Comparison of ENCODE assay signal across 26 cellular contexts in the genomic region with DNA sequence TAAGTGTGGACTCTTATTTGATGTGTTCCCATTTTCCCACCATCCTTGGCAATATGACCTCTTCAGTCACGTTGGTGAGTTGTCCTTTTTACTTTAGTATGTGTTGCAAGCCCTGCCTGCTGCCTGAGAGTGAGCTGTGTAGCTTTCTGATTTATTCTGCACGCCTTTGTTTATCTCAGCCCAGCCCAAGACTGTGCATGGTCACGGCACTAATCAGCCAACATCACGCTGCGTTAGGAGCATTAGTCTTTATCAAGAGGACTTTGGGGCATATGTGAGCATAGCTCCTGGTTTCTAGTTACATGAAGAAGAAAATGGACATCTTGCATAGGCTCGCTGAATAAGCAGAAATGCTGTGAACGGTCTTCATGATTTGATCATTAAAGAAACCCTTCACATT. TPM values are rescaled to one million over a fixed set of nuclear protein-coding genes. Genes with fewer than 3 reads are reported as not detected.
"Had no signal": no experiment of that assay in that cellular context is flagged by ENCODE, and none has a peak within 500 bp of the region (broad histone marks: within the 10 kb centered on the region; RNA-seq: fewer than 3 reads in every experiment).

No MANE protein-coding gene starts in this region.

- FAIRE-seq: bronchial epithelial cell had no signal

- H3K36me3 ChIP-seq: adrenal gland, WERI-Rb-1 had no signal

- H3K4me2 ChIP-seq: SK-N-SH had no signal

- H3K27me3 ChIP-seq: adrenal gland, ascending aorta, body of pancreas had no signal

- H3K9ac ChIP-seq: SK-N-SH had no signal

- DNase-seq: activated CD4-positive, alpha-beta T cell treated with anti-CD3 and anti-CD28 coated beads for 4 hours; activated CD8-positive, alpha-beta memory T cell treated with anti-CD3 and anti-CD28 coated beads, Interleukin-2, amount 50 U/mL, for 4 hours; activated CD8-positive, alpha-beta T cell treated with anti-CD3 and anti-CD28 coated beads for 36 hours; activated naive CD4-positive, alpha-beta T cell treated with anti-CD3 and anti-CD28 coated beads, Interleukin-2, amount 50 U/mL, for 16 hours; activated naive CD8-positive, alpha-beta T cell treated with anti-CD3 and anti-CD28 coated beads, Interleukin-2, amount 10 ng/mL, durations not matched to agents 7 days and 5 days; adrenal gland; body of pancreas; central memory CD4-positive, alpha-beta T cell; Kasumi-1; KBM-7; NCI-H146; NCI-H1930; NCI-H345; NCI-H510A; NCI-H526 treated with DMSO at 0.1 percent for 48 hours; NCI-H82; RPMI8226; SK-N-SH; T-helper 1 cell; WERI-Rb-1 had no signal

- ATAC-seq: activated CD4-positive, CD25-positive, alpha-beta regulatory T cell treated with anti-CD3 and anti-CD28 coated beads, Interleukin-2, amount 50 U/mL, for 24 hours; activated CD8-positive, alpha-beta T cell treated with anti-CD3 and anti-CD28 coated beads for 36 hours; body of pancreas; Panc1; Right ventricle myocardium inferior had no signal

- H3K4me1 ChIP-seq: adrenal gland, ascending aorta had no signal

- H3K27ac ChIP-seq: adrenal gland, ascending aorta, WERI-Rb-1 had no signal

- H3K4me3 ChIP-seq: adrenal gland, ascending aorta, body of pancreas had no signal

- H3K9me3 ChIP-seq: adrenal gland, ascending aorta, body of pancreas, SK-N-SH had no signal

RNA-seq across cellular contexts. Expression of a gene that starts 6.1 kb away (rescaled TPM):
- total RNA-seq: activated CD8-positive, alpha-beta T cell treated with anti-CD3 and anti-CD28 coated beads for 36 hours; activated naive CD8-positive, alpha-beta T cell treated with anti-CD3 and anti-CD28 coated beads, Interleukin-2, amount 10 ng/mL, durations not matched to agents 7 days and 5 days; OCI-LY7 had no signal
